1 cellular context compared by ENCODE assay signal in the genomic region with DNA sequence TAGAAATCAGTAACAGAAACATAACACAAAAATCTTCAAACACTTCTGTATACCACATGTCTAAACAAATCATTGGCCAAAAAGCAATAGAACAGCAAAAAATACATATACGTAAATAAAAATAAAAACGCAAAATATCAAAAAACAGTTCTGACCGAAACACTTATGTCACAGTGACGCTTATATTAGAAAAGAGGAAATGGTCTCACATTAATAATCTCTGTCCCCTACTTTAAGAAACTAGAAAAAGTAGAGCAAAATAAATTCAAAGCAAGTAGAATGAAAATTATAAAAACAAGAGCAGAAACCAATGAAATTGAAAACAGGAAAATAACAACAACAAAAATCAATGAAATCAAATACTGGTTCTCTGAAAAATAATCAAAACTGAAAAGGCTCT.
TF ChIP-seq lines count a peak whose summit lies in the region.

No MANE protein-coding gene starts in this region.

TF ChIP-seq in WTC11, 78 proteins besides CTCF, POLR2A, EP300 and RAD21 (continued from another document):
- TF ChIP-seq, protein P1, sequence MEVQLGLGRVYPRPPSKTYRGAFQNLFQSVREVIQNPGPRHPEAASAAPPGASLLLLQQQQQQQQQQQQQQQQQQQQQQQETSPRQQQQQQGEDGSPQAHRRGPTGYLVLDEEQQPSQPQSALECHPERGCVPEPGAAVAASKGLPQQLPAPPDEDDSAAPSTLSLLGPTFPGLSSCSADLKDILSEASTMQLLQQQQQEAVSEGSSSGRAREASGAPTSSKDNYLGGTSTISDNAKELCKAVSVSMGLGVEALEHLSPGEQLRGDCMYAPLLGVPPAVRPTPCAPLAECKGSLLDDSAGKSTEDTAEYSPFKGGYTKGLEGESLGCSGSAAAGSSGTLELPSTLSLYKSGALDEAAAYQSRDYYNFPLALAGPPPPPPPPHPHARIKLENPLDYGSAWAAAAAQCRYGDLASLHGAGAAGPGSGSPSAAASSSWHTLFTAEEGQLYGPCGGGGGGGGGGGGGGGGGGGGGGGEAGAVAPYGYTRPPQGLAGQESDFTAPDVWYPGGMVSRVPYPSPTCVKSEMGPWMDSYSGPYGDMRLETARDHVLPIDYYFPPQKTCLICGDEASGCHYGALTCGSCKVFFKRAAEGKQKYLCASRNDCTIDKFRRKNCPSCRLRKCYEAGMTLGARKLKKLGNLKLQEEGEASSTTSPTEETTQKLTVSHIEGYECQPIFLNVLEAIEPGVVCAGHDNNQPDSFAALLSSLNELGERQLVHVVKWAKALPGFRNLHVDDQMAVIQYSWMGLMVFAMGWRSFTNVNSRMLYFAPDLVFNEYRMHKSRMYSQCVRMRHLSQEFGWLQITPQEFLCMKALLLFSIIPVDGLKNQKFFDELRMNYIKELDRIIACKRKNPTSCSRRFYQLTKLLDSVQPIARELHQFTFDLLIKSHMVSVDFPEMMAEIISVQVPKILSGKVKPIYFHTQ (CRISPR knock-in tag; IDR thresholded peaks at IDR 0.05): no peak
- TF ChIP-seq TEAD1 (CRISPR knock-in tag; IDR thresholded peaks at IDR 0.05) (no peak), ZNF138 (CRISPR knock-in tag; conservative IDR thresholded peaks at IDR 0.05) (no peak), SOX15 (CRISPR knock-in tag; IDR thresholded peaks at IDR 0.05) (no peak)
- TF ChIP-seq, protein P2, sequence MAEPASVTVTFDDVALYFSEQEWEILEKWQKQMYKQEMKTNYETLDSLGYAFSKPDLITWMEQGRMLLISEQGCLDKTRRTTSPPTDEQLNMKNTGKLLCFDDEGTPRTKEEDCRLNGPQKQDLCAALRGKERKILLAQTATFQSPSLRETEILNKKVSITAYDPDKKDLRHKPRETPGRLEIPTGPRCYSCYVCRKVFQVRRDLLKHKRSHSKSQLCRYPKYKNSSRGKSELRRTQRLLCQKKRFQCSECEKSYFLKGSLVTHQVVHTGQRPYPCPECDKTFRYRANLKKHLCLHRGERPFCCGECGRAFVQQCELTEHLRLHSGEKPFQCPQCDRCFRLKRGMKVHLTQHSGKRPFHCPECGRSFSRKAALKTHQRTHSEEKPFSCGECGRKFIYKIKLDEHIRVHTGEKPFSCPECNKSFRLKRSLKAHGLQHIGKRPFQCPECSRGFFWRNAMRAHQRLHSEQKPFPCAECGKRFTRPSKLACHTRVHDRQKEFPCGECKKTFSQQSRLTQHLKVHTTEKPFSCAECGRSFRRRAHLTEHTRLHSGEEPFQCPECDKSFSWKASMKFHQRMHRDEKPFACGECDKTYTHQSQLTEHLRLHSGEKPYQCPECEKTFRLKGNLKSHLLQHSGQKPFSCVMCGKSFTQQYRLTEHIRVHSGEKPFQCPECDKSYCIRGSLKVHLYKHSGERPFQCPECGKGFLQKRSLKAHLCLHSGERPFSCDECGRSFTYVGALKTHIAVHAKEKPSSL (CRISPR knock-in tag; conservative IDR thresholded peaks at IDR 0.05): no peak
- TF ChIP-seq, protein P3, sequence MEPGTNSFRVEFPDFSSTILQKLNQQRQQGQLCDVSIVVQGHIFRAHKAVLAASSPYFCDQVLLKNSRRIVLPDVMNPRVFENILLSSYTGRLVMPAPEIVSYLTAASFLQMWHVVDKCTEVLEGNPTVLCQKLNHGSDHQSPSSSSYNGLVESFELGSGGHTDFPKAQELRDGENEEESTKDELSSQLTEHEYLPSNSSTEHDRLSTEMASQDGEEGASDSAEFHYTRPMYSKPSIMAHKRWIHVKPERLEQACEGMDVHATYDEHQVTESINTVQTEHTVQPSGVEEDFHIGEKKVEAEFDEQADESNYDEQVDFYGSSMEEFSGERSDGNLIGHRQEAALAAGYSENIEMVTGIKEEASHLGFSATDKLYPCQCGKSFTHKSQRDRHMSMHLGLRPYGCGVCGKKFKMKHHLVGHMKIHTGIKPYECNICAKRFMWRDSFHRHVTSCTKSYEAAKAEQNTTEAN (CRISPR knock-in tag; IDR thresholded peaks at IDR 0.05): no peak
- TF ChIP-seq, protein P4, sequence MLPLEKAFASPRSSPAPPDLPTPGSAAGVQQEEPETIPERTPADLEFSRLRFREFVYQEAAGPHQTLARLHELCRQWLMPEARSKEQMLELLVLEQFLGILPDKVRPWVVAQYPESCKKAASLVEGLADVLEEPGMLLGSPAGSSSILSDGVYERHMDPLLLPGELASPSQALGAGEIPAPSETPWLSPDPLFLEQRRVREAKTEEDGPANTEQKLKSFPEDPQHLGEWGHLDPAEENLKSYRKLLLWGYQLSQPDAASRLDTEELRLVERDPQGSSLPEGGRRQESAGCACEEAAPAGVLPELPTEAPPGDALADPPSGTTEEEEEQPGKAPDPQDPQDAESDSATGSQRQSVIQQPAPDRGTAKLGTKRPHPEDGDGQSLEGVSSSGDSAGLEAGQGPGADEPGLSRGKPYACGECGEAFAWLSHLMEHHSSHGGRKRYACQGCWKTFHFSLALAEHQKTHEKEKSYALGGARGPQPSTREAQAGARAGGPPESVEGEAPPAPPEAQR (CRISPR knock-in tag; IDR thresholded peaks at IDR 0.05): no peak
